ENCODE assay signal across 10 cellular contexts in the genomic region with DNA sequence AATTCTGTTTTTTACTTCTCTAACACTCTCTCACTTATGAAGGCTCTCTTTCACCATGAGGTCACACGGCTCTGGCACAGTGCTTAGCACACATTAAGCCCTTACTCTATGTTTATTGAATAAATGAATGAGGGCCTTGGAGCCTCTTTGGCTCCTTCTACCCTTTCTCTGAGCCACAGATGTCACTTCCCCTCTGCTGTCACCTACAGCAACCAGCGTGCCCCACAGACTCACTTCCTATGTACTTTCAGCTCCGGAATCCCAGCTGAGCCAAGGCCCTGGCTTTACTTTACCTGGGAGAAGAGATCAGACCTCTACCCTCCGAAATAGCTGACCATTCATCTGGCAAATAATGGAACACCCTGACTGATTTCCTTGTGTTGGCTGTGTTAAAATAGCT. TPM values are rescaled to one million over a fixed set of nuclear protein-coding genes. Genes with fewer than 3 reads are reported as not detected.
DNase-seq lines count a peak whose midpoint lies in the region; ATAC-seq and TF ChIP-seq lines count a peak whose summit lies in the region.
"Had no signal": no experiment of that assay in that cellular context is flagged by ENCODE, and none has a peak within 500 bp of the region (broad histone marks: within the 10 kb centered on the region; RNA-seq: fewer than 3 reads in every experiment).

No MANE protein-coding gene starts in this region.

- intact Hi-C loops in OCI-LY7 (cut with micrococcal nuclease; ENCODE audit: unreplicated experiment): loop anchor here (5.0 to 10.0 kb wide), 3 partner anchors 363 to 876 kb away; partner anchors contain the start of gene IVNS1ABP

- DNase-seq in activated T-cell treated with anti-CD3 and anti-CD28 coated beads, Interleukin-2, amount 50 U/mL, for 4 hours: no peak
- DNase-seq in activated T-cell treated with anti-CD3 and anti-CD28 coated beads, Interleukin-2, amount 50 U/mL, for 1 hour: no peak
- peak; percentile 32 to 41 for DNase-seq in Kasumi-1 (lab: John Stamatoyannopoulos, UW)
- DNase-seq in activated naive CD8-positive, alpha-beta T cell treated with anti-CD3 and anti-CD28 coated beads for 36 hours: no peak
- DNase-seq in stimulated activated effector memory CD8-positive, alpha-beta T cell treated with anti-CD3 and anti-CD28 coated beads, Interleukin-12 subunit alpha, Interleukin-12 subunit beta, amount 100 ng/mL, for 72 hours (ENCODE audit: low spot score in 2 of 2): no peak
- DNase-seq in OCI-LY7 (ENCODE audit: low spot score): no peak
- DNase-seq in SK-N-DZ (ENCODE audit: low spot score): no peak
- DNase-seq in erythroblast (lab: John Stamatoyannopoulos, UW): no peak
- DNase-seq: activated CD8-positive, alpha-beta memory T cell treated with anti-CD3 and anti-CD28 coated beads for 24 hours had no signal

- no peaks in the 10 kb centered on the region for H3K9me3 ChIP-seq in OCI-LY7 (ENCODE audit: low read length)
- H3K9me3 ChIP-seq: tibial artery had no signal

- H3K4me1 ChIP-seq in OCI-LY7 (ENCODE audit: insufficient read depth, low read length, poor library complexity, severe bottlenecking): no peaks in the 10 kb centered on the region
- H3K4me1 ChIP-seq: tibial artery had no signal

- no TSS peak for BruUV-seq in OCI-LY7 (replicated peaks; lab: Mats Ljungman, UMichigan)

- no peak overlapping the region for H3K4me3 Mint-ChIP-seq in activated T-cell treated with anti-CD3 and anti-CD28 coated beads, Interleukin-2, amount 50 U/mL, for 4 hours
- H3K4me3 Mint-ChIP-seq in activated naive CD8-positive, alpha-beta T cell treated with anti-CD3 and anti-CD28 coated beads for 36 hours: no peak overlapping the region
- no peak overlapping the region for H3K4me3 Mint-ChIP-seq in stimulated activated effector memory CD8-positive, alpha-beta T cell treated with anti-CD3 and anti-CD28 coated beads, Interleukin-12 subunit alpha, Interleukin-12 subunit beta, amount 100 ng/mL, for 72 hours

- H3K9me2 ChIP-seq in OCI-LY7 (ENCODE audit: insufficient read depth, low read length): no peaks in the 10 kb centered on the region

- POLR2A ChIA-PET in OCI-LY7 (lab: Charles Lee): interaction anchor here (0.5 to 1.3 kb wide), 4 partner anchors 14 to 41 kb away, joined by 3 to 5 read pairs (median 4); no protein-coding TSS in a partner anchor

- no peak overlapping the region for H3K4me3 ChIP-seq in OCI-LY7 (ENCODE audit: low read depth, low read length, poor library complexity, severe bottlenecking)
- H3K4me3 ChIP-seq: tibial artery had no signal

- H3K36me3 Mint-ChIP-seq in activated T-cell treated with anti-CD3 and anti-CD28 coated beads, Interleukin-2, amount 50 U/mL, for 4 hours (ENCODE audit: insufficient read depth): no peaks in the 10 kb centered on the region
- no peaks in the 10 kb centered on the region for H3K36me3 Mint-ChIP-seq in activated naive CD8-positive, alpha-beta T cell treated with anti-CD3 and anti-CD28 coated beads for 36 hours
- H3K36me3 Mint-ChIP-seq in stimulated activated effector memory CD8-positive, alpha-beta T cell treated with anti-CD3 and anti-CD28 coated beads, Interleukin-12 subunit alpha, Interleukin-12 subunit beta, amount 100 ng/mL, for 72 hours: no peaks in the 10 kb centered on the region

- ATAC-seq in activated T-cell treated with anti-CD3 and anti-CD28 coated beads, Interleukin-2, amount 50 U/mL, for 4 hours: peak; percentile 34 to 35
- ATAC-seq in stimulated activated effector memory CD8-positive, alpha-beta T cell treated with anti-CD3 and anti-CD28 coated beads, Interleukin-12 subunit alpha, Interleukin-12 subunit beta, amount 100 ng/mL, for 72 hours: peak; percentile 34

- no peak overlapping the region for H3K4me2 ChIP-seq in OCI-LY7 (ENCODE audit: low read length)

- no peak for TF ChIP-seq CTCF in OCI-LY7 (conservative IDR thresholded peaks at IDR 0.05; ENCODE audit: low read length)

- no peaks in the 10 kb centered on the region for H3K36me3 ChIP-seq in OCI-LY7 (ENCODE audit: insufficient read depth, low read length)
- H3K36me3 ChIP-seq: tibial artery had no signal

- H3K27me3 Mint-ChIP-seq in activated T-cell treated with anti-CD3 and anti-CD28 coated beads, Interleukin-2, amount 50 U/mL, for 4 hours (ENCODE audit: low read depth): no peaks in the 10 kb centered on the region
- no peaks in the 10 kb centered on the region for H3K27me3 Mint-ChIP-seq in activated naive CD8-positive, alpha-beta T cell treated with anti-CD3 and anti-CD28 coated beads for 36 hours

- CTCF ChIA-PET in OCI-LY7 (lab: Charles Lee; ENCODE audit: unreplicated experiment): interaction anchor here (0.9 kb wide), 1 partner anchor 28 kb away, joined by 3 read pairs; no protein-coding TSS in a partner anchor

- H3K9me3 Mint-ChIP-seq in activated T-cell treated with anti-CD3 and anti-CD28 coated beads, Interleukin-2, amount 50 U/mL, for 4 hours: no peaks in the 10 kb centered on the region
- no peaks in the 10 kb centered on the region for H3K9me3 Mint-ChIP-seq in activated naive CD8-positive, alpha-beta T cell treated with anti-CD3 and anti-CD28 coated beads for 36 hours
- H3K9me3 Mint-ChIP-seq in stimulated activated effector memory CD8-positive, alpha-beta T cell treated with anti-CD3 and anti-CD28 coated beads, Interleukin-12 subunit alpha, Interleukin-12 subunit beta, amount 100 ng/mL, for 72 hours: no peaks in the 10 kb centered on the region

- no peaks in the 10 kb centered on the region for H3K79me2 ChIP-seq in OCI-LY7 (ENCODE audit: insufficient read depth, low read depth, low read length)

- H2AFZ ChIP-seq in OCI-LY7 (ENCODE audit: low read length): no peak overlapping the region

- no peak overlapping the region for H3K27ac ChIP-seq in OCI-LY7 (ENCODE audit: low read depth, low read length, poor library complexity, severe bottlenecking)
- H3K27ac ChIP-seq: tibial artery had no signal

- no peak for TF ChIP-seq POLR2A in erythroblast (IDR thresholded peaks at IDR 0.05; ENCODE audit: low read length)

- H3K27ac Mint-ChIP-seq in activated naive CD8-positive, alpha-beta T cell treated with anti-CD3 and anti-CD28 coated beads for 36 hours: peak overlapping the region; percentile 34
- peak overlapping the region; percentile 36 for H3K27ac Mint-ChIP-seq in stimulated activated effector memory CD8-positive, alpha-beta T cell treated with anti-CD3 and anti-CD28 coated beads, Interleukin-12 subunit alpha, Interleukin-12 subunit beta, amount 100 ng/mL, for 72 hours

- H3K4me1 Mint-ChIP-seq in activated T-cell treated with anti-CD3 and anti-CD28 coated beads, Interleukin-2, amount 50 U/mL, for 4 hours (ENCODE audit: low read depth): peaks cover 31% of the 10 kb centered on the region
- H3K4me1 Mint-ChIP-seq in activated naive CD8-positive, alpha-beta T cell treated with anti-CD3 and anti-CD28 coated beads for 36 hours: peaks cover 20% of the 10 kb centered on the region
- H3K4me1 Mint-ChIP-seq in stimulated activated effector memory CD8-positive, alpha-beta T cell treated with anti-CD3 and anti-CD28 coated beads, Interleukin-12 subunit alpha, Interleukin-12 subunit beta, amount 100 ng/mL, for 72 hours: peaks cover 15% of the 10 kb centered on the region

- no peaks in the 10 kb centered on the region for H4K20me1 ChIP-seq in OCI-LY7 (ENCODE audit: insufficient read depth, low read length)

RNA-seq across cellular contexts. Expression of gene HMCN1, which starts 53.7 kb away (rescaled TPM):
- total RNA-seq in activated T-cell treated with anti-CD3 and anti-CD28 coated beads, Interleukin-2, amount 50 U/mL, for 4 hours: under 1 TPM; under 0.01 to 0.03 (median 0.03) TPM
- total RNA-seq in activated naive CD8-positive, alpha-beta T cell treated with anti-CD3 and anti-CD28 coated beads for 36 hours: under 1 TPM; 0.02 to 0.04 TPM
- not detected in 2 replicates for total RNA-seq in OCI-LY7 (2014; rRNA removed; shearing (Covaris generic))
- total RNA-seq in OCI-LY7 (2022): 0.02 and 0.07 TPM in 2 replicates
- polyA plus RNA-seq in SK-N-DZ (2014; cell fraction: cytosol; rRNA removed): 0.01 TPM in 1 of 2 replicates, not detected in the other
- polyA plus RNA-seq in SK-N-DZ (2014; cell fraction: nucleus; rRNA removed): not detected in 2 replicates

Comparison
In these comparisons a context has a peak if more than half of its experiments do, and no peak if none do; other contexts are left out.
1. DNase-seq: peak in Kasumi-1 (2 of 2); none in activated T-cell treated with anti-CD3 and anti-CD28 coated beads, Interleukin-2, amount 50 U/mL, for 4 hours (single experiment), activated T-cell treated with anti-CD3 and anti-CD28 coated beads, Interleukin-2, amount 50 U/mL, for 1 hour (single experiment), activated naive CD8-positive, alpha-beta T cell treated with anti-CD3 and anti-CD28 coated beads for 36 hours (single experiment), stimulated activated effector memory CD8-positive, alpha-beta T cell treated with anti-CD3 and anti-CD28 coated beads, Interleukin-12 subunit alpha, Interleukin-12 subunit beta, amount 100 ng/mL, for 72 hours (0 of 2), OCI-LY7 (single experiment), SK-N-DZ (single experiment) and erythroblast (0 of 2).